8 cellular contexts compared by ENCODE assay signal in the genomic region with DNA sequence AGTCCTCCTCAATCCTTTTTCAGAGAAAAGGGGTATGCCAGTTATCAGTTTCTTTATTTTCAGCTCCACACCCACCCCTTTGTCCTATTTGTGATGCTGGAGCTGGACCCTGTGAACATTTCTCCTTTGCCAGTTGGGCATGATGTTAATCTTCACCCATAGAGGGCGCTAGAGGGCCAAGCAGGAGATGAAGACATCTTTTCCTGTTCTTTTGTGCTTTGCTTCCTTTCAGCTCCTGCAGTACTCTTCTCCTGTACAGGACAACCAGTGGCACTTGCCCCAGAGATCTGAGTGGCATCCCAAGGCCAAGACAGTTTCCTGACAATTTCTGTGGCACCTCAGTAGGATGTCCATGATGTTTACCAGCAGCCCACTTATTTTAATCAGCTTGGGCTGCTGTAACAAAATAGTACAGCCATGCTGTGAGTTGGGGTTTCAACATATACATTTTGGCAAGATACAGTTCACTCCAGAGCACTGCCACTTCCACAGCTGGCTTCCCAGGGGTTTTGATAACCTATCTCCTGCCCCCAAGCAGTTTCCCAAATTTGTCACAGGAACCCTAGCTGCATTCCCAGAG. TPM values are rescaled to one million over a fixed set of nuclear protein-coding genes. Genes with fewer than 3 reads are reported as not detected.
A peak's percentile ranks its signal among the peaks of the same experiment; 100 is the strongest.
DNase-seq lines count a peak whose midpoint lies in the region; ATAC-seq, FAIRE-seq and TF ChIP-seq lines count a peak whose summit lies in the region.

No MANE protein-coding gene starts in this region.

- H3K4me3 ChIP-seq in epithelial cell of esophagus (ENCODE audit: low read length): no peak overlapping the region
- no peak overlapping the region for H3K4me3 ChIP-seq in neutrophil (ENCODE audit: low read depth in 1 of 2, low read length in 1 of 2)
- H3K4me3 ChIP-seq in vagina: no peak overlapping the region

- TF ChIP-seq CTCF in C4-2B (conservative IDR thresholded peaks at IDR 0.05): peak; percentile 90
- TF ChIP-seq CTCF in epithelial cell of esophagus (IDR thresholded peaks at IDR 0.05; ENCODE audit: insufficient read depth, low read depth, low read length, missing control alignments): peak; percentile 97
- TF ChIP-seq CTCF in neutrophil (IDR thresholded peaks at IDR 0.05): peak; percentile 69
- peak; percentile 16 to 38 (median 32) for TF ChIP-seq CTCF in vagina (IDR thresholded peaks at IDR 0.05)

- no peak overlapping the region for H3K4me3 Mint-ChIP-seq in activated CD8-positive, alpha-beta T cell treated with anti-CD3 and anti-CD28 coated beads, Interleukin-2, amount 10 ng/mL, durations not matched to agents 7 days and 5 days

- H3K36me3 ChIP-seq in neutrophil (no peaks in the 10 kb centered on the region), vagina (no peaks in the 10 kb centered on the region)

- TF ChIP-seq POLR2A in H54 (IDR thresholded peaks at IDR 0.05; ENCODE audit: low read depth, low read length) (no peak), vagina (IDR thresholded peaks at IDR 0.05) (no peak)

- DNase-seq in H54 (ENCODE audit: insufficient read length, low spot score) (peak; percentile 25), NCI-H748 treated with DMSO at 0.1 percent for 48 hours (lab: John Stamatoyannopoulos, UW) (peak; percentile 70), epithelial cell of esophagus (ENCODE audit: low read depth) (peak; percentile 84), vagina (ENCODE audit: extremely low spot score in 2 of 2) (no peak)
- DNase-seq in activated CD8-positive, alpha-beta T cell treated with anti-CD3 and anti-CD28 coated beads, Interleukin-2, amount 10 ng/mL, durations not matched to agents 7 days and 5 days: peak; percentile 83

- peak; percentile 45 for ATAC-seq in activated CD8-positive, alpha-beta T cell treated with anti-CD3 and anti-CD28 coated beads, Interleukin-2, amount 10 ng/mL, durations not matched to agents 7 days and 5 days
- no peak for ATAC-seq in GM18520 (IDR thresholded peaks at IDR 0.05; ENCODE audit: unreplicated experiment)

- intact Hi-C loops in vagina (cut with DNase I): no loop called here

- peak overlapping the region; percentile 5 for H3K27ac Mint-ChIP-seq in activated CD8-positive, alpha-beta T cell treated with anti-CD3 and anti-CD28 coated beads, Interleukin-2, amount 10 ng/mL, durations not matched to agents 7 days and 5 days

- no peaks in the 10 kb centered on the region for H3K4me1 ChIP-seq in neutrophil (ENCODE audit: control insufficient read depth in 1 of 2, insufficient read depth in 1 of 2, low read depth in 1 of 2, low read length in 1 of 2)
- no peaks in the 10 kb centered on the region for H3K4me1 ChIP-seq in vagina

- no peaks in the 10 kb centered on the region for H3K36me3 Mint-ChIP-seq in activated CD8-positive, alpha-beta T cell treated with anti-CD3 and anti-CD28 coated beads, Interleukin-2, amount 10 ng/mL, durations not matched to agents 7 days and 5 days (ENCODE audit: low read depth)

- H3K27me3 Mint-ChIP-seq in activated CD8-positive, alpha-beta T cell treated with anti-CD3 and anti-CD28 coated beads, Interleukin-2, amount 10 ng/mL, durations not matched to agents 7 days and 5 days (ENCODE audit: low read depth): peaks cover 19% of the 10 kb centered on the region

- peaks cover 40% of the 10 kb centered on the region for H3K27me3 ChIP-seq in neutrophil
- H3K27me3 ChIP-seq in vagina: no peaks in the 10 kb centered on the region

- no peaks in the 10 kb centered on the region for H3K9me3 Mint-ChIP-seq in activated CD8-positive, alpha-beta T cell treated with anti-CD3 and anti-CD28 coated beads, Interleukin-2, amount 10 ng/mL, durations not matched to agents 7 days and 5 days (ENCODE audit: insufficient read depth)

- H3K27ac ChIP-seq in C4-2B: no peak overlapping the region
- H3K27ac ChIP-seq in neutrophil: no peak overlapping the region
- no peak overlapping the region for H3K27ac ChIP-seq in vagina

- CTCF ChIA-PET in activated CD8-positive, alpha-beta T cell treated with anti-CD3 and anti-CD28 coated beads, Interleukin-2, amount 10 ng/mL, durations not matched to agents 7 days and 5 days (lab: Charles Lee): interaction anchor here (0.5 to 2.5 kb wide), 79 partner anchors 9 to 565 kb away, joined by 3 to 40 read pairs (median 5); partner anchors contain the start of genes GTF2H1, HPS5, LDHA and SPTY2D1

- no peaks in the 10 kb centered on the region for H3K9me3 ChIP-seq in neutrophil
- H3K9me3 ChIP-seq in vagina: no peaks in the 10 kb centered on the region

- POLR2A ChIA-PET in activated CD8-positive, alpha-beta T cell treated with anti-CD3 and anti-CD28 coated beads, Interleukin-2, amount 10 ng/mL, durations not matched to agents 7 days and 5 days (lab: Charles Lee): interaction anchor here (0.8 to 3.6 kb wide), 6 partner anchors 77 to 164 kb away, joined by 3 to 27 read pairs (median 6); partner anchors contain the start of genes GTF2H1 and LDHA

- H3K4me1 Mint-ChIP-seq in activated CD8-positive, alpha-beta T cell treated with anti-CD3 and anti-CD28 coated beads, Interleukin-2, amount 10 ng/mL, durations not matched to agents 7 days and 5 days (ENCODE audit: low read depth): peaks cover 37% of the 10 kb centered on the region

- FAIRE-seq in H54 (lab: Jason Lieb, UNC): no peak

RNA-seq across cellular contexts. Expression of gene SAA2, which starts 4.6 kb away (rescaled TPM):
- not detected for total RNA-seq in activated CD8-positive, alpha-beta T cell treated with anti-CD3 and anti-CD28 coated beads, Interleukin-2, amount 10 ng/mL, durations not matched to agents 7 days and 5 days
- 19.4 TPM for total RNA-seq in vagina

RNA-seq across cellular contexts. Expression of gene SAA4, which starts 7.3 kb away (rescaled TPM):
- total RNA-seq in activated CD8-positive, alpha-beta T cell treated with anti-CD3 and anti-CD28 coated beads, Interleukin-2, amount 10 ng/mL, durations not matched to agents 7 days and 5 days: not detected
- 1.7 TPM for total RNA-seq in vagina

RNA-seq across cellular contexts. Expression of gene SAA1, which starts 22.2 kb away (rescaled TPM):
- total RNA-seq in activated CD8-positive, alpha-beta T cell treated with anti-CD3 and anti-CD28 coated beads, Interleukin-2, amount 10 ng/mL, durations not matched to agents 7 days and 5 days: not detected
- total RNA-seq in vagina: 60.4 TPM

Comparison
In these comparisons a context has a peak if more than half of its experiments do, and no peak if none do; other contexts are left out.
1. CTCF ChIP-seq: peak in every context shown above with its lines; median percentile 97 in epithelial cell of esophagus; 90 in C4-2B; 69 in neutrophil; 32 in vagina.
2. DNase-seq: peak in H54 (single experiment), NCI-H748 treated with DMSO at 0.1 percent for 48 hours (single experiment), activated CD8-positive, alpha-beta T cell treated with anti-CD3 and anti-CD28 coated beads, Interleukin-2, amount 10 ng/mL, durations not matched to agents 7 days and 5 days (single experiment) and epithelial cell of esophagus (single experiment); none in vagina (0 of 2).
3. RNA of gene SAA2, which starts 4.6 kb away (total RNA-seq): 19.4 TPM in vagina (single experiment); not detected in activated CD8-positive, alpha-beta T cell treated with anti-CD3 and anti-CD28 coated beads, Interleukin-2, amount 10 ng/mL, durations not matched to agents 7 days and 5 days; every median in the first group is over 10 times any median in the second.
4. RNA of gene SAA1, which starts 22.2 kb away (total RNA-seq): 60.4 TPM in vagina (single experiment); not detected in activated CD8-positive, alpha-beta T cell treated with anti-CD3 and anti-CD28 coated beads, Interleukin-2, amount 10 ng/mL, durations not matched to agents 7 days and 5 days; every median in the first group is over 10 times any median in the second.